In the genomic region with DNA sequence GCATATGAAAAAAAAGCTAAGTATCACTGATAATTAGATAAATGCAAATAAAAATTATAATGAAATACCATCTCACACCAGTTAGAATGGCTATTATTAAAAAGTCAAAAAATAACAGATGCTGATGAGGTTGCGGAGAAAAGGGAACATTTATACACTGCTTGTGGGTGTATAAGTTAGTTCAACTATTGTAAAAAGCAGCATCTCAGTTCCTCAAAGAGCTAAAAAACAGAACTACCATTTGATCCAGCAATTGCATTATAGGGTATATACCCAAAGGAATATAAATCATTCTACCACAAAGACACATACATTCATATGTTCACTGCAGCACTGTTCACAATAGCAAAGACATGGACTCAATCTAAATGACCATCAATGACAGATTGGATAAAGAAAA, we compare ENCODE assay signal across 14 cellular contexts.
DNase-seq lines count a peak whose midpoint lies in the region; ATAC-seq and TF ChIP-seq lines count a peak whose summit lies in the region.
"Had no signal": no experiment of that assay in that cellular context is flagged by ENCODE, and none has a peak within 500 bp of the region (broad histone marks: within the 10 kb centered on the region; RNA-seq: fewer than 3 reads in every experiment).

No MANE protein-coding gene starts in this region.

- H3K9ac ChIP-seq in MM.1S (ENCODE audit: low read length): no peak overlapping the region

- CTCF ChIA-PET in activated B cell treated with CpG ODN at 0.5 μM for 24 hours (lab: Charles Lee): interaction anchor here (4.3 kb wide), 1 partner anchor 44 kb away, joined by 11 read pairs; no protein-coding TSS in a partner anchor

- H3K27ac ChIP-seq in MM.1S (ENCODE audit: low read length): no peak overlapping the region
- H3K27ac ChIP-seq: HL-60 had no signal

- H3K4me1 ChIP-seq in MM.1S (ENCODE audit: low read length): no peaks in the 10 kb centered on the region

- peak; percentile 78 for DNase-seq in CD1c-positive myeloid dendritic cell (ENCODE audit: extremely low spot score)
- DNase-seq in MV-4-11 (lab: John Stamatoyannopoulos, UW): peak; percentile 90
- DNase-seq in activated B cell treated with CpG ODN at 0.5 μM for 24 hours: no peak
- DNase-seq in stimulated activated naive B cell treated with anti-CD40 and anti-IgM and Interleukin-4, amounts not matched to agents 10 μg/mL and 1 μg/mL and 100 μg/mL, for 72 hours: no peak
- no peak for DNase-seq in ureter (ENCODE audit: low spot score)
- no peak for DNase-seq in NCI-H1417 (lab: John Stamatoyannopoulos, UW)
- DNase-seq in MM.1S: no peak
- DNase-seq: CD4-positive, CD25-positive, alpha-beta regulatory T cell; DMS53; GF-D8; H7; IMR-90 had no signal

- H3K4me3 Mint-ChIP-seq in activated B cell treated with CpG ODN at 0.5 μM for 24 hours: peak overlapping the region; percentile 37
- no peak overlapping the region for H3K4me3 Mint-ChIP-seq in stimulated activated naive B cell treated with anti-CD40 and anti-IgM and Interleukin-4, amounts not matched to agents 10 μg/mL and 1 μg/mL and 100 μg/mL, for 72 hours
- H3K4me3 Mint-ChIP-seq: CD4-positive, CD25-positive, alpha-beta regulatory T cell; GM23338 had no signal

- H3K4me2 ChIP-seq in MM.1S (ENCODE audit: low read depth, low read length): no peak overlapping the region
- H3K4me2 ChIP-seq: GM23338 had no signal

- peaks cover 15% of the 10 kb centered on the region for H3K9me3 Mint-ChIP-seq in activated B cell treated with CpG ODN at 0.5 μM for 24 hours
- H3K9me3 Mint-ChIP-seq in stimulated activated naive B cell treated with anti-CD40 and anti-IgM and Interleukin-4, amounts not matched to agents 10 μg/mL and 1 μg/mL and 100 μg/mL, for 72 hours: peaks cover 15 to 18% of the 10 kb centered on the region in 2 donors
- H3K9me3 Mint-ChIP-seq: GM23338 had no signal

- H3K4me3 ChIP-seq in MM.1S (ENCODE audit: low read length): no peak overlapping the region
- H3K4me3 ChIP-seq: GM23338 had no signal

- H3F3A ChIP-seq in MM.1S (ENCODE audit: insufficient read depth, low read length): no peaks in the 10 kb centered on the region

- peaks cover 3% of the 10 kb centered on the region for H3K36me3 Mint-ChIP-seq in activated B cell treated with CpG ODN at 0.5 μM for 24 hours (ENCODE audit: low read depth)
- H3K36me3 Mint-ChIP-seq in stimulated activated naive B cell treated with anti-CD40 and anti-IgM and Interleukin-4, amounts not matched to agents 10 μg/mL and 1 μg/mL and 100 μg/mL, for 72 hours: peaks cover 18 to 20% of the 10 kb centered on the region in 2 donors
- H3K36me3 Mint-ChIP-seq: CD4-positive, CD25-positive, alpha-beta regulatory T cell had no signal

- H3K79me2 ChIP-seq in MM.1S (ENCODE audit: low read length): no peaks in the 10 kb centered on the region

- H4K20me1 ChIP-seq in MM.1S (ENCODE audit: insufficient read depth, low read length): no peaks in the 10 kb centered on the region

- POLR2A ChIA-PET in activated B cell treated with CpG ODN at 0.5 μM for 24 hours (lab: Charles Lee): no interaction called here

- no peaks in the 10 kb centered on the region for H3K9me3 ChIP-seq in MM.1S (replicated peaks; ENCODE audit: insufficient read depth, low read length)

- no peaks in the 10 kb centered on the region for H3K27me3 ChIP-seq in MM.1S (replicated peaks; ENCODE audit: insufficient read depth, low read length)

- H3K36me3 ChIP-seq in MM.1S (replicated peaks; ENCODE audit: insufficient read depth, low read length): no peaks in the 10 kb centered on the region

- TF ChIP-seq CTCF in activated B cell treated with CpG ODN at 0.5 μM for 24 hours (IDR thresholded peaks at IDR 0.05) (no peak), MM.1S (IDR thresholded peaks at IDR 0.05; ENCODE audit: low read length) (no peak)

- H3K27ac Mint-ChIP-seq in activated B cell treated with CpG ODN at 0.5 μM for 24 hours: peak overlapping the region; percentile 74
- H3K27ac Mint-ChIP-seq in stimulated activated naive B cell treated with anti-CD40 and anti-IgM and Interleukin-4, amounts not matched to agents 10 μg/mL and 1 μg/mL and 100 μg/mL, for 72 hours: no peak overlapping the region
- H3K27ac Mint-ChIP-seq: GM23338 had no signal

- H2AFZ ChIP-seq in MM.1S (ENCODE audit: low read length): no peak overlapping the region
- H2AFZ ChIP-seq: GM23338 had no signal

- intact Hi-C loops in activated B cell treated with CpG ODN at 0.5 μM for 24 hours (cut with micrococcal nuclease): loop anchor here (2.0 kb wide), 1 partner anchor 35 kb away; no protein-coding TSS in a partner anchor

- peak; percentile 64 for ATAC-seq in activated B cell treated with CpG ODN at 0.5 μM for 24 hours (ENCODE audit: low read depth)
- ATAC-seq in stimulated activated naive B cell treated with anti-CD40 and anti-IgM and Interleukin-4, amounts not matched to agents 10 μg/mL and 1 μg/mL and 100 μg/mL, for 72 hours (replicated peaks): peak; percentile 81 to 82
- ATAC-seq: GM23338 had no signal

- no peaks in the 10 kb centered on the region for H3K27me3 Mint-ChIP-seq in activated B cell treated with CpG ODN at 0.5 μM for 24 hours
- H3K27me3 Mint-ChIP-seq in stimulated activated naive B cell treated with anti-CD40 and anti-IgM and Interleukin-4, amounts not matched to agents 10 μg/mL and 1 μg/mL and 100 μg/mL, for 72 hours: no peaks in the 10 kb centered on the region

- no peaks in the 10 kb centered on the region for H3K9me2 ChIP-seq in MM.1S (replicated peaks; ENCODE audit: insufficient read depth, low read length)

- peaks cover 73% of the 10 kb centered on the region for H3K4me1 Mint-ChIP-seq in activated B cell treated with CpG ODN at 0.5 μM for 24 hours
- H3K4me1 Mint-ChIP-seq in stimulated activated naive B cell treated with anti-CD40 and anti-IgM and Interleukin-4, amounts not matched to agents 10 μg/mL and 1 μg/mL and 100 μg/mL, for 72 hours: peaks cover 35 to 70% of the 10 kb centered on the region in 2 donors
- H3K4me1 Mint-ChIP-seq: GM23338 had no signal

Comparison
In these comparisons a context has a peak if more than half of its experiments do, and no peak if none do; other contexts are left out.
1. DNase-seq: peak in CD1c-positive myeloid dendritic cell (single experiment) and MV-4-11 (single experiment); none in activated B cell treated with CpG ODN at 0.5 μM for 24 hours (single experiment), stimulated activated naive B cell treated with anti-CD40 and anti-IgM and Interleukin-4, amounts not matched to agents 10 μg/mL and 1 μg/mL and 100 μg/mL, for 72 hours (single experiment), ureter (single experiment), NCI-H1417 (0 of 3) and MM.1S (single experiment).